21 cellular contexts compared by ENCODE assay signal in the genomic region with DNA sequence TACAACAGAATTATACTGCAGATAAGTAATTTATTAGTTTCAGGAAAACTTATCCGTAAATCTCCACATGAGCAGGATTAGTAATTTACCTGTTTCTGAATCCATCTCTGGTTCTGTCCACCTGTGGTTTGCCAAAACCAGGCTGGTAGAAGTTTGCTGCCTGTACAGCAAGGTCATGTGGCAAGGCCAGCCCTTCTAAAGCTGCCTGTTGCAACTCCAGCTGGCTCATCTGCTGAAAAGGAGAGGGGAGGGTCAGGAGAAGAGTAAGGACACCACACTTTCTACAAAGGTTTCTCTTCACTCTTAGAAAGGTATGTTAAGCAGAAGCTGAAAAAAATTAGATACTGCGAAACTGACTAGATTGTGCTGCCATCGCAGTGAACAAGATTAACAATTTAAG. TPM values are rescaled to one million over a fixed set of nuclear protein-coding genes. Genes with fewer than 3 reads are reported as not detected.
A peak's percentile ranks its signal among the peaks of the same experiment; 100 is the strongest.
DNase-seq lines count a peak whose midpoint lies in the region; ATAC-seq and TF ChIP-seq lines count a peak whose summit lies in the region.
"Had no signal": no experiment of that assay in that cellular context is flagged by ENCODE, and none has a peak within 500 bp of the region (broad histone marks: within the 10 kb centered on the region; RNA-seq: fewer than 3 reads in every experiment).

No MANE protein-coding gene starts in this region.

- no peak for TF ChIP-seq POLR2A in esophagus muscularis mucosa (IDR thresholded peaks at IDR 0.05; ENCODE audit: low read depth)

- ATAC-seq in Right ventricle myocardium inferior (peak; percentile 49), HG03460 (IDR thresholded peaks at IDR 0.05; ENCODE audit: unreplicated experiment) (no peak), HG03439 (IDR thresholded peaks at IDR 0.05; ENCODE audit: unreplicated experiment) (no peak)

- H3K36me3 ChIP-seq in cardiac muscle cell (peaks cover 14% of the 10 kb centered on the region), esophagus muscularis mucosa (peaks cover 24 to 83% (median 43%) of the 10 kb centered on the region in 4 donors)

- intact Hi-C loops in Right ventricle myocardium inferior (cut with DNase I) (no loop called here), cardiac septum (cut with DNase I) (no loop called here), esophagus muscularis mucosa (cut with DNase I) (no loop called here)

- 97% methylated on average over 3 of the region's 3 CpGs for WGBS in esophagus muscularis mucosa

- H3K27ac ChIP-seq in cardiac muscle cell (peak overlapping the region; percentile 89), esophagus muscularis mucosa (replicated peaks in 1 of 4) (no peak overlapping the region)
- H3K27ac ChIP-seq: C4-2B, Peyer's patch had no signal

- H3K4me1 ChIP-seq in cardiac muscle cell (ENCODE audit: low read depth), result peaks cover 61% of the 10 kb centered on the region
- peaks cover 0 to 7% (median 2%) of the 10 kb centered on the region in 4 donors for H3K4me1 ChIP-seq in esophagus muscularis mucosa
- H3K4me1 ChIP-seq: Peyer's patch had no signal

- TF ChIP-seq EP300 in esophagus muscularis mucosa (IDR thresholded peaks at IDR 0.05), result no peak

- H3K27me3 ChIP-seq in cardiac muscle cell, result no peaks in the 10 kb centered on the region
- no peaks in the 10 kb centered on the region for H3K27me3 ChIP-seq in esophagus muscularis mucosa
- H3K27me3 ChIP-seq: Peyer's patch had no signal

- H3K4me3 ChIP-seq in cardiac muscle cell (no peak overlapping the region), esophagus muscularis mucosa (no peak overlapping the region)
- H3K4me3 ChIP-seq: Peyer's patch had no signal

- TF ChIP-seq CTCF in cardiac muscle cell (IDR thresholded peaks at IDR 0.05; ENCODE audit: low read depth, low read length), result no peak
- TF ChIP-seq CTCF in esophagus muscularis mucosa (IDR thresholded peaks at IDR 0.05), result no peak

- H3K9me3 ChIP-seq in cardiac muscle cell (ENCODE audit: low read depth) (no peaks in the 10 kb centered on the region), esophagus muscularis mucosa (no peaks in the 10 kb centered on the region)
- H3K9me3 ChIP-seq: Peyer's patch had no signal

- DNase-seq in Right ventricle myocardium inferior (ENCODE audit: missing footprints) (no peak), cardiac septum (ENCODE audit: low spot score) (no peak), cardiac muscle cell (ENCODE audit: low read depth in 1 of 2, low spot score in 1 of 2) (no peak), iris pigment epithelial cell (ENCODE audit: low read depth) (peak; percentile 28), esophagus muscularis mucosa (ENCODE audit: extremely low spot score) (no peak)
- DNase-seq in stimulated activated CD4-positive, alpha-beta T cell treated with anti-CD3 and anti-CD28 coated beads, Interleukin-2, amount 100 ng/mL, for 24 hours, result no peak
- DNase-seq: Calu3; CD8-positive, alpha-beta memory T cell; DMS153; GOT3; HCEC 1CT; Karpas-422; NCI-H1694; NCI-H2081; NCI-H2171 treated with DMSO at 0.1 percent for 48 hours; NCI-H446; NCI-H526; Peyer's patch had no signal

RNA-seq across cellular contexts. Expression of a gene that starts 42.3 kb away (rescaled TPM):
- total RNA-seq in Right ventricle myocardium inferior, result 30.5 TPM
- 30.3 TPM for total RNA-seq in cardiac septum
- 15.8 and 18.0 TPM in 2 replicates for total RNA-seq in cardiac muscle cell
- 26.5 and 38.7 TPM in 2 replicates for polyA plus RNA-seq in cardiac muscle cell
- total RNA-seq in esophagus muscularis mucosa, result 10 to 100 TPM; 23.8 to 51.4 (median 25.0) TPM

RNA-seq across cellular contexts. Expression of a gene that starts 47.9 kb away (rescaled TPM):
- total RNA-seq in Right ventricle myocardium inferior (59.3 TPM), cardiac septum (48.3 TPM), cardiac muscle cell (55.0 and 70.6 TPM in 2 replicates), esophagus muscularis mucosa (10 to 100 TPM; 38.3 to 61.0 (median 53.0) TPM)
- polyA plus RNA-seq in cardiac muscle cell, result 94.1 and 100 TPM in 2 replicates

RNA-seq across cellular contexts. Expression of a gene that starts 49.0 kb away (rescaled TPM):
- total RNA-seq in Right ventricle myocardium inferior (6.7 TPM), cardiac septum (8.6 TPM), cardiac muscle cell (18.2 and 23.8 TPM in 2 replicates), esophagus muscularis mucosa (10 to 100 TPM in 3 of 4 donors, 1 to 10 TPM in 1; 9.4 to 21.1 (median 15.4) TPM)
- polyA plus RNA-seq in cardiac muscle cell, result 13.6 and 22.0 TPM in 2 replicates
